Comparison of ENCODE assay signal across 25 cellular contexts in genomic region chr4:61152433-61152832, GRCh38. TPM values are rescaled to one million over a fixed set of nuclear protein-coding genes. Genes with fewer than 3 reads are reported as not detected.
"Had no signal": no experiment of that assay in that cellular context is flagged by ENCODE, and none has a peak within 500 bp of the region (broad histone marks: within the 10 kb centered on the region; RNA-seq: fewer than 3 reads in every experiment).

No MANE protein-coding gene starts in this region.

- DNase-seq: activated CD4-positive, alpha-beta T cell treated with anti-CD3 and anti-CD28 coated beads, Interleukin-2, amount 50 U/mL, for 1 hour; activated gamma-delta T cell treated with Interleukin-2 at 50 U/mL for 16 hours; activated T-cell treated with anti-CD3 and anti-CD28 coated beads, Interleukin-2, amount 50 U/mL, for 1 hour; adrenal gland; brain microvascular endothelial cell; caudate nucleus; dermis blood vessel endothelial cell; effector CD8-positive, alpha-beta T cell; erythroblast; foreskin fibroblast; heart right ventricle; left cardiac atrium; mucosa of descending colon; nephron progenitor cell; occipital lobe; small intestine; stimulated activated CD4-positive, alpha-beta T cell treated with anti-CD3 and anti-CD28 coated beads, Interleukin-2, amount 100 ng/mL, for 24 hours; stomach; T-helper 17 cell had no signal

- H3K27me3 ChIP-seq: adrenal gland, ascending aorta, brain microvascular endothelial cell, stomach, suprapubic skin, tibial nerve had no signal

- H3K4me3 ChIP-seq: adrenal gland, ascending aorta, heart right ventricle, mucosa of descending colon, stomach, suprapubic skin, tibial nerve had no signal

- H3K36me3 ChIP-seq: adrenal gland, ascending aorta, brain microvascular endothelial cell, heart right ventricle, stomach, suprapubic skin, tibial nerve had no signal

- H3K4me1 ChIP-seq: adrenal gland, ascending aorta, heart right ventricle, stomach, suprapubic skin, tibial nerve had no signal

- H3K27ac ChIP-seq: adrenal gland, ascending aorta, brain microvascular endothelial cell, heart right ventricle, stomach, suprapubic skin, tibial nerve had no signal

- H3K36me3 Mint-ChIP-seq: activated naive CD4-positive, alpha-beta T cell treated with anti-CD3 and anti-CD28 coated beads, Interleukin-2, amount 50 U/mL, for 24 hours; memory B cell; stimulated activated memory B cell treated with anti-CD40 and anti-IgM and Interleukin-4, amounts not matched to agents 10 μg/mL and 1 μg/mL and 100 μg/mL, for 72 hours had no signal

- H3K4me3 Mint-ChIP-seq: activated naive CD4-positive, alpha-beta T cell treated with anti-CD3 and anti-CD28 coated beads, Interleukin-2, amount 50 U/mL, for 24 hours; memory B cell; nephron progenitor cell; stimulated activated memory B cell treated with anti-CD40 and anti-IgM and Interleukin-4, amounts not matched to agents 10 μg/mL and 1 μg/mL and 100 μg/mL, for 72 hours; T-helper 17 cell had no signal

- H3K27me3 Mint-ChIP-seq: activated naive CD4-positive, alpha-beta T cell treated with anti-CD3 and anti-CD28 coated beads, Interleukin-2, amount 50 U/mL, for 24 hours; memory B cell; stimulated activated memory B cell treated with anti-CD40 and anti-IgM and Interleukin-4, amounts not matched to agents 10 μg/mL and 1 μg/mL and 100 μg/mL, for 72 hours; T-helper 17 cell had no signal

- H3K9me3 Mint-ChIP-seq: nephron progenitor cell had no signal

- H3K27ac Mint-ChIP-seq: activated naive CD4-positive, alpha-beta T cell treated with anti-CD3 and anti-CD28 coated beads, Interleukin-2, amount 50 U/mL, for 24 hours; memory B cell; nephron progenitor cell; stimulated activated memory B cell treated with anti-CD40 and anti-IgM and Interleukin-4, amounts not matched to agents 10 μg/mL and 1 μg/mL and 100 μg/mL, for 72 hours; T-helper 17 cell had no signal

- H3K4me1 Mint-ChIP-seq: activated naive CD4-positive, alpha-beta T cell treated with anti-CD3 and anti-CD28 coated beads, Interleukin-2, amount 50 U/mL, for 24 hours; memory B cell; nephron progenitor cell; stimulated activated memory B cell treated with anti-CD40 and anti-IgM and Interleukin-4, amounts not matched to agents 10 μg/mL and 1 μg/mL and 100 μg/mL, for 72 hours; T-helper 17 cell had no signal

- H3K9me3 ChIP-seq: adrenal gland, ascending aorta, heart right ventricle, mucosa of descending colon, stomach, suprapubic skin, tibial nerve had no signal

RNA-seq across cellular contexts. Expression of gene ADGRL3, which starts 47.7 kb away (rescaled TPM):
- total RNA-seq: T-helper 17 cell had no signal
